Comparison of ENCODE assay signal across 31 cellular contexts in genomic region chr3:12903000-12903800, GRCh38.
A peak's percentile ranks its signal among the peaks of the same experiment; 100 is the strongest.
DNase-seq lines count a peak whose midpoint lies in the region; ATAC-seq and TF ChIP-seq lines count a peak whose summit lies in the region.
"Had no signal": no experiment of that assay in that cellular context is flagged by ENCODE, and none has a peak within 500 bp of the region (broad histone marks: within the 10 kb centered on the region; RNA-seq: fewer than 3 reads in every experiment).

No MANE protein-coding gene starts in this region.

- no peaks in the 10 kb centered on the region for H3K9me3 Mint-ChIP-seq in dendritic cell treated with granulocyte-macrophage colony-stimulating factor and Interleukin-4, amounts not matched to agents 40 ng/mL and 50 ng/mL, for 4 days
- H3K9me3 Mint-ChIP-seq in activated naive CD4-positive, alpha-beta T cell treated with anti-CD3 and anti-CD28 coated beads, Interleukin-2, amount 10 ng/mL, durations not matched to agents 7 days and 5 days: no peaks in the 10 kb centered on the region
- H3K9me3 Mint-ChIP-seq: activated naive CD8-positive, alpha-beta T cell treated with anti-CD3 and anti-CD28 coated beads for 36 hours; endodermal cell had no signal

- peaks cover 0 to 43% (median 24%) of the 10 kb centered on the region in 12 donors for H3K4me1 ChIP-seq in heart left ventricle
- peaks cover 0 to 23% of the 10 kb centered on the region in 2 donors for H3K4me1 ChIP-seq in right atrium auricular region
- H3K4me1 ChIP-seq in spleen: peaks cover 5 to 49% (median 38%) of the 10 kb centered on the region in 6 donors
- H3K4me1 ChIP-seq: upper lobe of left lung had no signal

- no peaks in the 10 kb centered on the region for H3K27me3 ChIP-seq in heart left ventricle
- H3K27me3 ChIP-seq in right atrium auricular region: no peaks in the 10 kb centered on the region
- H3K27me3 ChIP-seq in spleen (replicated peaks in 1 of 7): no peaks in the 10 kb centered on the region
- H3K27me3 ChIP-seq: upper lobe of left lung had no signal

- H3K36me3 ChIP-seq in heart left ventricle (peaks cover 0 to 98% (median 87%) of the 10 kb centered on the region in 9 donors), right atrium auricular region (peaks cover 74% of the 10 kb centered on the region), spleen (peaks cover 0 to 100% (median 93%) of the 10 kb centered on the region in 6 donors)

- H3K4me3 ChIP-seq in heart left ventricle (no peak overlapping the region), right atrium auricular region (no peak overlapping the region), spleen (no peak overlapping the region)
- H3K4me3 ChIP-seq: PC-9, upper lobe of left lung had no signal

- DNase-seq in heart left ventricle: peak in 3 of 5 donors; percentile 13 to 59 (median 16)
- no peak for DNase-seq in right atrium auricular region (ENCODE audit: low spot score)
- DNase-seq in KG1 (lab: John Stamatoyannopoulos, UW): peak; percentile 20
- DNase-seq in spleen: peak; percentile 79
- DNase-seq in A172 (ENCODE audit: low spot score): no peak
- DNase-seq in activated naive CD4-positive, alpha-beta T cell treated with anti-CD3 and anti-CD28 coated beads, Interleukin-2, amount 10 ng/mL, durations not matched to agents 7 days and 5 days: no peak
- DNase-seq in NCI-H526 (lab: John Stamatoyannopoulos, UW): no peak
- DNase-seq: ACHN; activated CD4-positive, alpha-beta T cell treated with anti-CD3 and anti-CD28 coated beads, Interleukin-2, amount 50 U/mL, for 48 hours; activated CD4-positive, CD25-positive, alpha-beta regulatory T cell; activated effector memory CD4-positive, alpha-beta T cell treated with Interleukin-2 at 50 U/mL for 16 hours; activated naive CD8-positive, alpha-beta T cell treated with anti-CD3 and anti-CD28 coated beads for 36 hours; aorta; COR-L47; cortex of kidney; DMS79; endodermal cell; foreskin fibroblast; left colon; mesenchymal stem cell; NCI-H1436 treated with DMSO at 0.1 percent for 48 hours; NCI-H446; occipital lobe; PC-9; SHP77; small intestine; T-helper 9 cell; upper lobe of left lung had no signal

- peaks cover 99% of the 10 kb centered on the region for H3K36me3 Mint-ChIP-seq in dendritic cell treated with granulocyte-macrophage colony-stimulating factor and Interleukin-4, amounts not matched to agents 40 ng/mL and 50 ng/mL, for 4 days (ENCODE audit: low read depth)
- H3K36me3 Mint-ChIP-seq in activated naive CD4-positive, alpha-beta T cell treated with anti-CD3 and anti-CD28 coated beads, Interleukin-2, amount 10 ng/mL, durations not matched to agents 7 days and 5 days: peaks cover 31% of the 10 kb centered on the region

- peaks cover 41% of the 10 kb centered on the region for H3K4me1 Mint-ChIP-seq in dendritic cell treated with granulocyte-macrophage colony-stimulating factor and Interleukin-4, amounts not matched to agents 40 ng/mL and 50 ng/mL, for 4 days (ENCODE audit: low read depth)
- H3K4me1 Mint-ChIP-seq in activated naive CD4-positive, alpha-beta T cell treated with anti-CD3 and anti-CD28 coated beads, Interleukin-2, amount 10 ng/mL, durations not matched to agents 7 days and 5 days: no peaks in the 10 kb centered on the region
- H3K4me1 Mint-ChIP-seq: activated naive CD8-positive, alpha-beta T cell treated with anti-CD3 and anti-CD28 coated beads for 36 hours had no signal

- no peak overlapping the region for H3K27ac ChIP-seq in heart left ventricle
- no peak overlapping the region for H3K27ac ChIP-seq in right atrium auricular region
- H3K27ac ChIP-seq in spleen: peak overlapping the region in 4 of 8 donors; percentile 8 to 62 (median 25)
- H3K27ac ChIP-seq: KMS-11, PC-9, upper lobe of left lung had no signal

- WGBS in heart left ventricle, 4 donors: 84 to 88% (median 86%) methylated on average over 15 to 20 of the region's 20 CpGs
- WGBS in spleen, 5 donors: 39 to 49% (median 41%) methylated on average over 18 to 20 of the region's 20 CpGs

- intact Hi-C loops in heart left ventricle (cut with DNase I): loop anchor here in 1 of 10 donors (10.0 kb wide), 1 partner anchor 358 kb away; the partner anchor contains the start of gene MKRN2OS
- intact Hi-C loops in dendritic cell treated with granulocyte-macrophage colony-stimulating factor and Interleukin-4, amounts not matched to agents 40 ng/mL and 50 ng/mL, for 4 days (cut with micrococcal nuclease): no loop called here
- intact Hi-C loops in spleen (cut with DNase I; ENCODE audit: low total_unique reads): loop anchor here (10.0 kb wide), 1 partner anchor 82 kb away; no protein-coding TSS in a partner anchor

- no peaks in the 10 kb centered on the region for H3K27me3 Mint-ChIP-seq in dendritic cell treated with granulocyte-macrophage colony-stimulating factor and Interleukin-4, amounts not matched to agents 40 ng/mL and 50 ng/mL, for 4 days
- H3K27me3 Mint-ChIP-seq in activated naive CD4-positive, alpha-beta T cell treated with anti-CD3 and anti-CD28 coated beads, Interleukin-2, amount 10 ng/mL, durations not matched to agents 7 days and 5 days: no peaks in the 10 kb centered on the region
- H3K27me3 Mint-ChIP-seq: activated naive CD8-positive, alpha-beta T cell treated with anti-CD3 and anti-CD28 coated beads for 36 hours had no signal

- H3K9me3 ChIP-seq in heart left ventricle (no peaks in the 10 kb centered on the region), right atrium auricular region (no peaks in the 10 kb centered on the region), spleen (no peaks in the 10 kb centered on the region)
- H3K9me3 ChIP-seq: upper lobe of left lung had no signal

- CTCF ChIA-PET in activated naive CD4-positive, alpha-beta T cell treated with anti-CD3 and anti-CD28 coated beads, Interleukin-2, amount 10 ng/mL, durations not matched to agents 7 days and 5 days (lab: Charles Lee): interaction anchor here (1.4 kb wide), 1 partner anchor 80 kb away, joined by 3 read pairs; no protein-coding TSS in a partner anchor

- no peak for ATAC-seq in heart left ventricle
- ATAC-seq: esophagus mucosa, left colon had no signal

- no peak for TF ChIP-seq POLR2A in heart left ventricle (IDR thresholded peaks at IDR 0.05)
- no peak for TF ChIP-seq POLR2A in spleen (IDR thresholded peaks at IDR 0.05)

- H3K27ac Mint-ChIP-seq in dendritic cell treated with granulocyte-macrophage colony-stimulating factor and Interleukin-4, amounts not matched to agents 40 ng/mL and 50 ng/mL, for 4 days: peak overlapping the region; percentile 48
- H3K27ac Mint-ChIP-seq in activated naive CD4-positive, alpha-beta T cell treated with anti-CD3 and anti-CD28 coated beads, Interleukin-2, amount 10 ng/mL, durations not matched to agents 7 days and 5 days: no peak overlapping the region
- H3K27ac Mint-ChIP-seq: activated naive CD8-positive, alpha-beta T cell treated with anti-CD3 and anti-CD28 coated beads for 36 hours; endodermal cell had no signal

- TF ChIP-seq CTCF in heart left ventricle (IDR thresholded peaks at IDR 0.05) (no peak), right atrium auricular region (IDR thresholded peaks at IDR 0.05) (no peak), spleen (IDR thresholded peaks at IDR 0.05 in 8 of 11, conservative IDR thresholded peaks at IDR 0.05 in 3 of 11) (no peak)

- H3K4me3 Mint-ChIP-seq in dendritic cell treated with granulocyte-macrophage colony-stimulating factor and Interleukin-4, amounts not matched to agents 40 ng/mL and 50 ng/mL, for 4 days: no peak overlapping the region
- no peak overlapping the region for H3K4me3 Mint-ChIP-seq in activated naive CD4-positive, alpha-beta T cell treated with anti-CD3 and anti-CD28 coated beads, Interleukin-2, amount 10 ng/mL, durations not matched to agents 7 days and 5 days
- H3K4me3 Mint-ChIP-seq: activated naive CD8-positive, alpha-beta T cell treated with anti-CD3 and anti-CD28 coated beads for 36 hours; endodermal cell had no signal

Comparison
In these comparisons a context has a peak if more than half of its experiments do, and no peak if none do; other contexts are left out.
1. DNase-seq: peak in heart left ventricle (3 of 5), KG1 (single experiment) and spleen (single experiment); none in right atrium auricular region (single experiment), A172 (single experiment), activated naive CD4-positive, alpha-beta T cell treated with anti-CD3 and anti-CD28 coated beads, Interleukin-2, amount 10 ng/mL, durations not matched to agents 7 days and 5 days (single experiment) and NCI-H526 (0 of 2).